Comparison of ENCODE assay signal across 1 cellular context in genomic region chr16:15604460-15605390, GRCh38.
TF ChIP-seq lines count a peak whose summit lies in the region.

No MANE protein-coding gene starts in this region.

TF ChIP-seq in IMR-90, 13 proteins besides CTCF, POLR2A, EP300 and RAD21:
- no peak for TF ChIP-seq CEBPB (IDR thresholded peaks at IDR 0.05; ENCODE audit: low read depth, low read length)
- TF ChIP-seq, protein P1, sequence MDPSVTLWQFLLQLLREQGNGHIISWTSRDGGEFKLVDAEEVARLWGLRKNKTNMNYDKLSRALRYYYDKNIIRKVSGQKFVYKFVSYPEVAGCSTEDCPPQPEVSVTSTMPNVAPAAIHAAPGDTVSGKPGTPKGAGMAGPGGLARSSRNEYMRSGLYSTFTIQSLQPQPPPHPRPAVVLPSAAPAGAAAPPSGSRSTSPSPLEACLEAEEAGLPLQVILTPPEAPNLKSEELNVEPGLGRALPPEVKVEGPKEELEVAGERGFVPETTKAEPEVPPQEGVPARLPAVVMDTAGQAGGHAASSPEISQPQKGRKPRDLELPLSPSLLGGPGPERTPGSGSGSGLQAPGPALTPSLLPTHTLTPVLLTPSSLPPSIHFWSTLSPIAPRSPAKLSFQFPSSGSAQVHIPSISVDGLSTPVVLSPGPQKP (IDR thresholded peaks at IDR 0.05; ENCODE audit: borderline replicate concordance, low read depth, low read length): no peak
- TF ChIP-seq BHLHE40 (IDR thresholded peaks at IDR 0.05; ENCODE audit: low read depth, low read length): no peak
- TF ChIP-seq MXI1 (IDR thresholded peaks at IDR 0.05; ENCODE audit: borderline replicate concordance, low read depth, low read length): no peak
- TF ChIP-seq FOS (IDR thresholded peaks at IDR 0.05; ENCODE audit: low read depth, low read length): no peak
- no peak for TF ChIP-seq RCOR1 (IDR thresholded peaks at IDR 0.05; ENCODE audit: insufficient replicate concordance, low read length)
- TF ChIP-seq CHD1 (IDR thresholded peaks at IDR 0.05; ENCODE audit: low read depth, low read length): no peak
